9 cellular contexts compared by ENCODE assay signal in the genomic region with DNA sequence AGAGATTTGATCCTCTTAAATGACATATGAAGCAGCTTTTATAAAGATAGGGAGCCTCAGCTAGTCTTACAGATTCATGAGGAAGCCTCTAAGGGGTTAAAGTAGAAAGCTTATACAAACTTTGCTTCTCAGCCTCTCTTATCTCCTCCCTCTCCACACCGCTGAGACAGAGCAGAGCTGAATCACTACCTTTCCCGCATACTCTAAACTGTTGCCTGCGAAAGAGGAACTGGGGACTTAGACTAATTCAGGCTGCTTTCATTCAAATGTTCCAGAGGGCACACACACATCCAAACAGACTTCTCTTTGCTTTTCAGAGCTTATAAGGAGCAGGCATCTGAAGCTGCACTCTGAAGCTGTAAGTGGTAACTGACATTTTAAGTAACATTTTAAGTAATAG. TPM values are rescaled to one million over a fixed set of nuclear protein-coding genes. Genes with fewer than 3 reads are reported as not detected.
DNase-seq lines count a peak whose midpoint lies in the region; ATAC-seq and TF ChIP-seq lines count a peak whose summit lies in the region.
"Had no signal": no experiment of that assay in that cellular context is flagged by ENCODE, and none has a peak within 500 bp of the region (broad histone marks: within the 10 kb centered on the region; RNA-seq: fewer than 3 reads in every experiment).

A gene (plus strand): TSS at position 169 of the 400 bp plus-strand sequence. CDS start 7,213 bp downstream, outside the sequence.

- H3K4me2 ChIP-seq in H9 (ENCODE audit: insufficient read depth, insufficient read length, low read length), result peak within 1 kb of the TSS; percentile 32

- no peak within 1 kb of the TSS for H3K56ac ChIP-seq in H9 (ENCODE audit: insufficient read length, low read depth, low read length)

- no peak within 1 kb of the TSS for H3K14ac ChIP-seq in H9 (ENCODE audit: insufficient read depth, low read length)

- DNase-seq in H9 (peak; percentile 40), NCI-H69 (lab: John Stamatoyannopoulos, UW) (peak; percentile 84), iris pigment epithelial cell (ENCODE audit: low read depth) (peak; percentile 34), AG08395 (ENCODE audit: low spot score) (no peak), inferior parietal cortex (ENCODE audit: extremely low spot score) (no peak), sigmoid colon (no peak), NCI-H1105 (lab: John Stamatoyannopoulos, UW) (no peak)

- intact Hi-C loops in sigmoid colon (cut with DNase I), result no loop called here

- no peak within 1 kb of the TSS for H2BK12ac ChIP-seq in H9 (ENCODE audit: insufficient read length, low read depth, low read length)

- H3K27ac ChIP-seq in H9 (ENCODE audit: insufficient read length, low read depth, low read length), result peak within 1 kb of the TSS; percentile 54
- H3K27ac ChIP-seq in sigmoid colon, result no peak within 1 kb of the TSS

- H3K9me3 Mint-ChIP-seq in H9, result no peaks in the 10 kb centered on the region

- peak within 1 kb of the TSS; percentile 53 for H2AFZ ChIP-seq in H9 (ENCODE audit: low read length)

- H2BK15ac ChIP-seq in H9 (ENCODE audit: low read depth, low read length), result no peak within 1 kb of the TSS

- peaks cover 21 to 31% of the 10 kb centered on the region in 2 experiments for H3K4me1 Mint-ChIP-seq in H9

- no peak within 1 kb of the TSS for H2BK120ac ChIP-seq in H9 (ENCODE audit: low read depth, low read length, poor library complexity, severe bottlenecking)

- H3K9ac ChIP-seq in H9 (ENCODE audit: extremely low read depth, insufficient read length, low read length), result no peak within 1 kb of the TSS

- no peak within 1 kb of the TSS for H3K4me3 ChIP-seq in sigmoid colon

- peaks cover 2% of the 10 kb centered on the region for H3K4me1 ChIP-seq in H9 (ENCODE audit: insufficient read depth, low read length)
- H3K4me1 ChIP-seq in sigmoid colon, result no peaks in the 10 kb centered on the region

- no peaks in the 10 kb centered on the region for H3K36me3 ChIP-seq in sigmoid colon

- no peak for TF ChIP-seq EP300 in sigmoid colon (IDR thresholded peaks at IDR 0.05)

- no peak within 1 kb of the TSS for H3K23ac ChIP-seq in H9 (ENCODE audit: insufficient read length, low read depth, low read length)

- H3K9me3 ChIP-seq in H9 (ENCODE audit: control insufficient read depth, low read depth, low read length) (no peaks in the 10 kb centered on the region), sigmoid colon (no peaks in the 10 kb centered on the region)

- H3K23me2 ChIP-seq in H9 (ENCODE audit: insufficient read length, low read depth, low read length, poor library complexity, severe bottlenecking), result no peaks in the 10 kb centered on the region

- no peaks in the 10 kb centered on the region for H3K36me3 Mint-ChIP-seq in H9 (ENCODE audit: insufficient read depth in 1 of 3, low read depth in 3 of 3)

- H3K4me3 Mint-ChIP-seq in H9, result peak within 1 kb of the TSS in 1 of 2 experiments; percentile 13; a peak in 1 of 5 replicates

- no peak within 1 kb of the TSS for H2BK20ac ChIP-seq in H9 (ENCODE audit: low read depth, low read length, poor library complexity, severe bottlenecking)

- H4K20me1 ChIP-seq in H9 (ENCODE audit: control insufficient read depth, insufficient read depth, insufficient read length), result no peaks in the 10 kb centered on the region

- TF ChIP-seq POLR2A in sigmoid colon (IDR thresholded peaks at IDR 0.05), result no peak

- no peak within 1 kb of the TSS for H4K8ac ChIP-seq in H9 (replicated peaks; ENCODE audit: insufficient read length, low read depth, low read length)

- no peak for TF ChIP-seq CTCF in H9 (conservative IDR thresholded peaks at IDR 0.05)
- TF ChIP-seq CTCF in sigmoid colon (IDR thresholded peaks at IDR 0.05), result no peak

- peak within 1 kb of the TSS; percentile 53 for H3T11ph ChIP-seq in H9 (ENCODE audit: low read length)

- no CpG with 5 or more reads among the region's 3 CpGs for WGBS in H9 (ENCODE audit: extremely low coverage, insufficient read length, low lambda C conversion rate)
- 5 to 6% methylated on average over 3 of the region's 3 CpGs for WGBS in sigmoid colon, 2 donors

- H3K27ac Mint-ChIP-seq in H9, result peak within 1 kb of the TSS in 2 of 3 experiments; percentile 29 to 92; a peak in 4 of 7 replicates

- H3K27me3 Mint-ChIP-seq in H9 (ENCODE audit: low read depth), result no peaks in the 10 kb centered on the region

- H4K91ac ChIP-seq in H9 (ENCODE audit: insufficient read length, low read depth, low read length), result no peak within 1 kb of the TSS

- H4K5ac ChIP-seq in H9 (ENCODE audit: insufficient read length, low read depth, low read length), result no peak within 1 kb of the TSS

- H2BK5ac ChIP-seq in H9 (ENCODE audit: insufficient read length, low read length), result no peak within 1 kb of the TSS

- no peak within 1 kb of the TSS for H3K4ac ChIP-seq in H9 (ENCODE audit: low read depth, low read length)

- H3K18ac ChIP-seq in H9 (ENCODE audit: insufficient read length, low read depth, low read length), result no peak within 1 kb of the TSS

- ATAC-seq in GM18519 (IDR thresholded peaks at IDR 0.05; ENCODE audit: low FRiP score, unreplicated experiment), result peak; percentile 80

- no peaks in the 10 kb centered on the region for H3K79me2 ChIP-seq in H9 (ENCODE audit: insufficient read depth, low read length)

- H2AK5ac ChIP-seq in H9 (ENCODE audit: insufficient read length, low read length), result no peak within 1 kb of the TSS

- H3K79me1 ChIP-seq in H9 (ENCODE audit: insufficient read depth, low read depth, low read length, poor library complexity, severe bottlenecking), result no peaks in the 10 kb centered on the region

- H3K27me3 ChIP-seq in H9 (ENCODE audit: insufficient read depth, low read length) (no peaks in the 10 kb centered on the region), sigmoid colon (no peaks in the 10 kb centered on the region)

RNA-seq across cellular contexts. Expression of the gene that starts here (rescaled TPM):
- total RNA-seq in H9 (2021) (0.22 and 0.29 TPM in 2 replicates), sigmoid colon (1 to 10 TPM; 1.4 to 4.1 (median 2.4) TPM)
- polyA plus RNA-seq in sigmoid colon, result under 1 TPM in 2 of 3 donors, not detected in 1; 0.12 to 0.60 TPM
- total RNA-seq: myocyte had no signal

Comparison
In these comparisons a context has a peak if more than half of its experiments do, and no peak if none do; other contexts are left out.
1. Peak in DNase-seq, H3K27ac ChIP-seq and H3K4me2 ChIP-seq in H9; RNA of the gene not detected or under 1 TPM.
2. DNase-seq: peak in NCI-H69 (single experiment) and iris pigment epithelial cell (single experiment); none in AG08395 (single experiment), inferior parietal cortex (single experiment), sigmoid colon (single experiment) and NCI-H1105 (single experiment).